In genomic region chr7:65373608-65374351, GRCh38 we compare ENCODE assay signal across 1 cellular context.
TF ChIP-seq lines count a peak whose summit lies in the region.

ZNF92 (plus strand) TSS chr7:65373855; CDS start chr7:65373998, 143 bp downstream.

TF ChIP-seq in H1, 55 proteins besides CTCF, POLR2A, EP300 and RAD21 (continued from another document):
- TF ChIP-seq CTBP2 (IDR thresholded peaks at IDR 0.05; ENCODE audit: borderline replicate concordance, insufficient read depth, insufficient read length, low read length) (no peak), JUN (IDR thresholded peaks at IDR 0.05; ENCODE audit: low read depth, low read length) (no peak), TAF1 (IDR thresholded peaks at IDR 0.05; ENCODE audit: low read depth, low read length) (peak; percentile 99), EGR1 (IDR thresholded peaks at IDR 0.05; ENCODE audit: borderline replicate concordance, low read depth, low read length) (no peak), KDM1A (IDR thresholded peaks at IDR 0.05; ENCODE audit: borderline replicate concordance, low read length) (no peak), BCL11A (IDR thresholded peaks at IDR 0.05; ENCODE audit: low read depth in 2 of 2, low read length in 2 of 2) (no peak), CHD7 (IDR thresholded peaks at IDR 0.05; ENCODE audit: insufficient replicate concordance, low read length) (no peak), POU5F1 (IDR thresholded peaks at IDR 0.05; ENCODE audit: low read depth, low read length) (no peak), SAP30 (IDR thresholded peaks at IDR 0.05; ENCODE audit: insufficient read depth, insufficient replicate concordance, low read length) (no peak), YY1 (IDR thresholded peaks at IDR 0.05; ENCODE audit: low read depth, low read length) (peak; percentile 90), SIX5 (IDR thresholded peaks at IDR 0.05; ENCODE audit: low read depth, low read length) (no peak), KDM5A (IDR thresholded peaks at IDR 0.05; ENCODE audit: low read length) (0 out of 2 replicates have a peak, but pooled peaks have one; percentile 37), MAX (IDR thresholded peaks at IDR 0.05) (0 out of 2 replicates have a peak, but pooled peaks have one; percentile 22), KDM4A (IDR thresholded peaks at IDR 0.05; ENCODE audit: low read depth, low read length, severe bottlenecking) (peak; percentile 44), NANOG (IDR thresholded peaks at IDR 0.05; ENCODE audit: insufficient read depth, low read depth, low read length, poor library complexity, severe bottlenecking) (no peak), TCF12 (IDR thresholded peaks at IDR 0.05; ENCODE audit: low read depth, low read length) (no peak), TAF7 (optimal IDR thresholded peaks at IDR 0.05; ENCODE audit: borderline replicate concordance, low read depth, low read length) (peak; percentile 95), RFX5 (IDR thresholded peaks at IDR 0.05; ENCODE audit: borderline replicate concordance, low read depth, low read length) (no peak), HDAC2 (IDR thresholded peaks at IDR 0.05; ENCODE audit: borderline replicate concordance in 1 of 2, low read depth in 2 of 2, low read length in 2 of 2) (peak; percentile 19 to 30; a peak in 1 of 4 replicates), BRCA1 (IDR thresholded peaks at IDR 0.05; ENCODE audit: low read depth, low read length) (no peak), ASH2L (IDR thresholded peaks at IDR 0.05; ENCODE audit: low read length) (peak; percentile 91), CHD2 (IDR thresholded peaks at IDR 0.05; ENCODE audit: low read length) (peak; percentile 74), FOSL1 (IDR thresholded peaks at IDR 0.05; ENCODE audit: insufficient read depth, low read depth, low read length) (no peak), EZH2 (IDR thresholded peaks at IDR 0.05; ENCODE audit: low read depth, low read length, severe bottlenecking) (no peak), SRF (IDR thresholded peaks at IDR 0.05; ENCODE audit: low read depth, low read length) (no peak), GTF2F1 (IDR thresholded peaks at IDR 0.05; ENCODE audit: borderline replicate concordance, low read depth, low read length) (peak; percentile 88), USF2 (IDR thresholded peaks at IDR 0.05; ENCODE audit: low read length) (no peak), SIN3A (conservative IDR thresholded peaks at IDR 0.05 in 1 of 2, IDR thresholded peaks at IDR 0.05 in 1 of 2; ENCODE audit: low read depth in 1 of 2, low read length in 2 of 2) (peak; percentile 63 to 85; a peak in 1 of 4 replicates), CEBPB (IDR thresholded peaks at IDR 0.05; ENCODE audit: low read depth, low read length) (no peak), ATF3 (IDR thresholded peaks at IDR 0.05; ENCODE audit: insufficient read depth, low read depth, low read length) (no peak), ATF2 (IDR thresholded peaks at IDR 0.05; ENCODE audit: low read length) (no peak), ZNF274 (IDR thresholded peaks at IDR 0.05; ENCODE audit: borderline replicate concordance, extremely low read depth, low read length) (no peak), HDAC6 (IDR thresholded peaks at IDR 0.05; ENCODE audit: low read depth, low read length) (no peak), SP1 (IDR thresholded peaks at IDR 0.05; ENCODE audit: low read depth, low read length) (peak; percentile 91)
